In the genomic region with DNA sequence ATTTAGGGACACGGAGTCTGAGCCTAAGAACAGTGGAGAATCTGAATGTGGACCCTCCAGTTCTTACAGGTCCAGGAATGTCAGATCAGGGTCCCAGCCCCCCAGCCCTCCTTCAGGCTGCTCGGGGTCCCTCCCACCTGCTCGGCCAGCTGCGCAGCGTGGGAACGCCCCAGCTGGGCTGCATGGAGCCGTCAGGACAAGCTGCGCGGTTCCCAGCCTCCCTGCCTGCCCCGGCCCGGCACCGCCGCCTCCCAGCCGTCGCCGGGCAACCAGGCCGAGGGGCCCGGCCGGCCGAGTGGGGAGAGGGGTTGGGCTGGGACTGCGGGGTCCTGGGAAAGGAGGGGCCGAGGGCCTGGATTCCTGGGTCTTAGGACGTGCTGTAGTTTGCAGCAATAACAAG, we compare ENCODE assay signal across 1 cellular context.
TF ChIP-seq lines count a peak whose summit lies in the region.

No MANE protein-coding gene starts in this region.

TF ChIP-seq in K562, 482 proteins besides CTCF, POLR2A, EP300 and RAD21:
- TF ChIP-seq RNF2 (IDR thresholded peaks at IDR 0.05) (no peak), NRF1 (conservative IDR thresholded peaks at IDR 0.05 in 1 of 2, IDR thresholded peaks at IDR 0.05 in 1 of 2) (peak; percentile 49 to 58)
